In the genomic region with DNA sequence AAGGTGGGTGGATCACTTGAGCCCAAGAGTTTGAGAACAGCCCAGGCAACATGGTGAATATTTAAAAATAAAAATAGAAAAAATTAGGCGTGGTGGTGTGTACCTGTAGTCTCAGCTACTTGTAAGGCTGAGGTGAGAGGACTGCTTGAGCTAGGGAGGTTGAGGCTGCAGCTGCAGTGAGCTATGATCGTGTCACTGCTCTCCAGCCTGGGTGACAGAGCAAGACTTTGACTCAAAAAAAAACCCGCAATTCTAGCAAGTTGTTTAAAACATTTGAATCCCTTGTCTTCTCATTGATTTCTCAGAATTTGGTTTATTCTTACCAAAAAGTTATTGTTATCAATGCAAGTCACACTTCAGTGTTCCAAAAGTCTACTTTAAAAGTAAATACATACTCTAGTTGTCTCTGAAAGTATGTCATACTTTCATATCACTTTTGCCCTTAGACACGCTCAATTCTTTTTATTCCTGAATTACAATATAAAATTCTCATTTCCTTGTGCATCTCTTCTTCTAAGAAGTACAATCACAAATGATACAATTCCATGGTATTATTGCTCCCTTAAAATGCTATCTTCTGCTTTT, we compare ENCODE assay signal across 19 cellular contexts. TPM values are rescaled to one million over a fixed set of nuclear protein-coding genes. Genes with fewer than 3 reads are reported as not detected.
DNase-seq lines count a peak whose midpoint lies in the region; ATAC-seq, FAIRE-seq and TF ChIP-seq lines count a peak whose summit lies in the region.
"Had no signal": no experiment of that assay in that cellular context is flagged by ENCODE, and none has a peak within 500 bp of the region (broad histone marks: within the 10 kb centered on the region; RNA-seq: fewer than 3 reads in every experiment).

No MANE protein-coding gene starts in this region.

- DNase-seq in activated naive CD4-positive, alpha-beta T cell treated with Interleukin-2 at 50 U/mL for 16 hours: peak; percentile 43
- DNase-seq in activated naive CD4-positive, alpha-beta T cell treated with anti-CD3 and anti-CD28 coated beads, Interleukin-2, amount 50 U/mL, for 16 hours: no peak
- DNase-seq in GM18507 (ENCODE audit: extremely low spot score, insufficient read length, low read depth): no peak
- no peak for DNase-seq in activated naive CD8-positive, alpha-beta T cell treated with anti-CD3 and anti-CD28 coated beads, Interleukin-2, amount 10 ng/mL, durations not matched to agents 7 days and 5 days
- DNase-seq in psoas muscle: no peak
- no peak for DNase-seq in caudate nucleus (lab: John Stamatoyannopoulos, UW)
- DNase-seq in NCI-H1105 (lab: John Stamatoyannopoulos, UW): no peak
- DNase-seq in NK-92 treated with Interleukin-12 subunit alpha and Interleukin-12 subunit beta, amount 100 ng/mL, for 24 hours (lab: John Stamatoyannopoulos, UW): no peak
- DNase-seq: activated B cell treated with CpG ODN at 0.5 μM for 24 hours, amygdala, left colon, mesendoderm, MV-4-11, NCI-H187 treated with DMSO at 0.1 percent for 48 hours, NCI-H226 had no signal

- ATAC-seq in activated naive CD8-positive, alpha-beta T cell treated with anti-CD3 and anti-CD28 coated beads, Interleukin-2, amount 10 ng/mL, durations not matched to agents 7 days and 5 days (ENCODE audit: low read depth): no peak
- no peak for ATAC-seq in psoas muscle
- ATAC-seq: gastroesophageal sphincter, K562, left colon had no signal

- H3K27ac ChIP-seq in psoas muscle: no peak overlapping the region
- no peak overlapping the region for H3K27ac ChIP-seq in caudate nucleus (ENCODE audit: low read depth, low read length)
- H3K27ac ChIP-seq: cardiac muscle cell, gastroesophageal sphincter had no signal

- H3K4me1 ChIP-seq in psoas muscle: peaks cover 85% of the 10 kb centered on the region

- intact Hi-C loops in psoas muscle (cut with DNase I): loop anchor here (10.0 kb wide), 2 partner anchors 46 to 286 kb away; a partner anchor contains a TSS

- no peaks in the 10 kb centered on the region for H3K27me3 Mint-ChIP-seq in activated naive CD8-positive, alpha-beta T cell treated with anti-CD3 and anti-CD28 coated beads, Interleukin-2, amount 10 ng/mL, durations not matched to agents 7 days and 5 days
- H3K27me3 Mint-ChIP-seq: activated B cell treated with CpG ODN at 0.5 μM for 24 hours had no signal

- H3K27me3 ChIP-seq in psoas muscle (ENCODE audit: insufficient read depth in 3 of 3, low read length in 2 of 3): no peaks in the 10 kb centered on the region
- H3K27me3 ChIP-seq: cardiac muscle cell, gastroesophageal sphincter had no signal

- peak; percentile 24 for FAIRE-seq in GM18507 (lab: Jason Lieb, UNC)
- FAIRE-seq: K562 had no signal

- POLR2A ChIA-PET in activated naive CD8-positive, alpha-beta T cell treated with anti-CD3 and anti-CD28 coated beads, Interleukin-2, amount 10 ng/mL, durations not matched to agents 7 days and 5 days (lab: Charles Lee): no interaction called here

- peaks cover 0 to 8% of the 10 kb centered on the region in 2 donors for H3K36me3 ChIP-seq in psoas muscle (ENCODE audit: insufficient read depth in 1 of 2, low read depth in 1 of 2)
- H3K36me3 ChIP-seq: cardiac muscle cell, gastroesophageal sphincter had no signal

- H3K4me1 Mint-ChIP-seq in activated naive CD8-positive, alpha-beta T cell treated with anti-CD3 and anti-CD28 coated beads, Interleukin-2, amount 10 ng/mL, durations not matched to agents 7 days and 5 days: peaks cover 52% of the 10 kb centered on the region

- peak overlapping the region; percentile 27 for H3K27ac Mint-ChIP-seq in activated naive CD8-positive, alpha-beta T cell treated with anti-CD3 and anti-CD28 coated beads, Interleukin-2, amount 10 ng/mL, durations not matched to agents 7 days and 5 days
- H3K27ac Mint-ChIP-seq: activated B cell treated with CpG ODN at 0.5 μM for 24 hours, nephron had no signal

- peak overlapping the region; percentile 3 for H3K4me3 ChIP-seq in psoas muscle
- H3K4me3 ChIP-seq: cardiac muscle cell, gastroesophageal sphincter, K562 had no signal

- WGBS in psoas muscle, 3 donors: 44 to 59% (median 46%) methylated on average over 4 of the region's 4 CpGs

- H3K4me3 Mint-ChIP-seq in activated naive CD8-positive, alpha-beta T cell treated with anti-CD3 and anti-CD28 coated beads, Interleukin-2, amount 10 ng/mL, durations not matched to agents 7 days and 5 days: no peak overlapping the region
- H3K4me3 Mint-ChIP-seq: activated B cell treated with CpG ODN at 0.5 μM for 24 hours, nephron had no signal

- H3K9me3 Mint-ChIP-seq in activated naive CD8-positive, alpha-beta T cell treated with anti-CD3 and anti-CD28 coated beads, Interleukin-2, amount 10 ng/mL, durations not matched to agents 7 days and 5 days: no peaks in the 10 kb centered on the region
- H3K9me3 Mint-ChIP-seq: activated B cell treated with CpG ODN at 0.5 μM for 24 hours, nephron had no signal

- no peak for TF ChIP-seq CTCF in psoas muscle (IDR thresholded peaks at IDR 0.05)

- peaks cover 24% of the 10 kb centered on the region for H3K36me3 Mint-ChIP-seq in activated naive CD8-positive, alpha-beta T cell treated with anti-CD3 and anti-CD28 coated beads, Interleukin-2, amount 10 ng/mL, durations not matched to agents 7 days and 5 days

- no peaks in the 10 kb centered on the region for H3K9me3 ChIP-seq in psoas muscle
- H3K9me3 ChIP-seq: gastroesophageal sphincter had no signal

RNA-seq across cellular contexts. Expression of a gene that starts 6.3 kb away (rescaled TPM):
- 10 to 100 TPM; 58.7 to 65.3 TPM for total RNA-seq in activated naive CD8-positive, alpha-beta T cell treated with anti-CD3 and anti-CD28 coated beads, Interleukin-2, amount 10 ng/mL, durations not matched to agents 7 days and 5 days
- 10 to 100 TPM; 20.7 to 37.1 (median 27.1) TPM for total RNA-seq in psoas muscle
- polyA plus RNA-seq in psoas muscle: 10 to 100 TPM; 19.5 to 27.3 (median 20.7) TPM
